9 cellular contexts compared by ENCODE assay signal in the genomic region with DNA sequence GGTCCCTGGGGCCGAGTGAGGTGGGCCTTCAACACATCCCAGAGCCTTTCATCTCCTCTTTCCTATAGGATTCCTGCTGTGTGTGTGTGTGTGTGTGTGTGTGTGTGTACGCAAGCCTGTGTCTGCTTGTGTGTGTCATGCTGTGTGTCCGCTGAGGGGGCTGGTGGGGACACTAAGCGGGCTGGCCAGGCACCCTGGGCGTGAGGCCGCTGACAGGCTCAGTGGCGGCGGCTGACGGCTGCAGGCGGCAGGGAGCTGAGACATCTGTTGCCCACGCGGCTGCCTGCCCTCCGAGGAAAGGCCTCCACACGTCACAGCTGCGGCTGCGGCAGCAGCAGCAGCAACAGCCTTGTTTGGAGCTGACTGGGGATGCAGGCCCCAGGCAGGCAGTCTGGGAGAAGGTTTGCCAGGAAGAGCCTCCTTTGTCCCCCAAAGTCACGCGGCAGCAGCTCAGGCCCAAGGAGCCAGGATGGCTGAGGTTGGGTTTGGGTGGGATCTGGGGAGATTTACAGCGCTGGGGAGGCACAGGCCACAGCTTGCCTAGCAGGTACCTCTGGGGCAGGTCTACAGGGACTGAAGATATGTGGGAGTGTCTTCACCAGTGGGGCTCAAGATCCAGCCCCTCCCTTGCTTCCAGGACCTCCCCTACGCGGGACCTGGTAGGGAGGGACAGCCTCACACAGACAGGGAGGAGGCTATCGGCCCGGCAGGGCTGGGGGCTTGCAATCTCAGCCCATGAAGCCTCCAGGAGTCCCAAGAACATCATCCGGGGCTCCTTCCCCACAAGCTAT. TPM values are rescaled to one million over a fixed set of nuclear protein-coding genes. Genes with fewer than 3 reads are reported as not detected.
DNase-seq lines count a peak whose midpoint lies in the region; TF ChIP-seq lines count a peak whose summit lies in the region.
"Had no signal": no experiment of that assay in that cellular context is flagged by ENCODE, and none has a peak within 500 bp of the region (broad histone marks: within the 10 kb centered on the region; RNA-seq: fewer than 3 reads in every experiment).

No MANE protein-coding gene starts in this region.

- peak overlapping the region; percentile 39 to 66 (median 58) for H3K4me3 ChIP-seq in subcutaneous abdominal adipose tissue (ENCODE audit: low read depth in 1 of 5, low read length in 5 of 5)

- no peak for TF ChIP-seq CTCF in HFFc6 (IDR thresholded peaks at IDR 0.05)
- TF ChIP-seq CTCF in brain (conservative IDR thresholded peaks at IDR 0.05), result no peak

- peak overlapping the region; percentile 81 for H3K27ac ChIP-seq in subcutaneous abdominal adipose tissue (ENCODE audit: low read depth, low read length)

- H3K4me1 ChIP-seq in subcutaneous abdominal adipose tissue (ENCODE audit: control insufficient read depth in 5 of 5, insufficient read depth in 5 of 5, low read length in 5 of 5), result peaks cover 7 to 86% (median 47%) of the 10 kb centered on the region in 5 donors

- CTCF ChIA-PET in activated CD4-positive, alpha-beta T cell treated with anti-CD3 and anti-CD28 coated beads, Interleukin-2, amount 10 ng/mL, durations not matched to agents 7 days and 5 days (lab: Charles Lee), result interaction anchor here (0.5 to 2.3 kb wide), 3 partner anchors 8 to 584 kb away, joined by 3 to 8 read pairs (median 3); no protein-coding TSS in a partner anchor

- H3K36me3 ChIP-seq in subcutaneous abdominal adipose tissue (ENCODE audit: control insufficient read depth in 5 of 5, insufficient read depth in 5 of 5, low read length in 5 of 5), result no peaks in the 10 kb centered on the region

- H3K4me3 Mint-ChIP-seq in HFFc6 (peak overlapping the region; percentile 58), brain (peak overlapping the region; percentile 74 to 88 (median 81))
- H3K4me3 Mint-ChIP-seq in activated CD4-positive, alpha-beta T cell treated with anti-CD3 and anti-CD28 coated beads, Interleukin-2, amount 10 ng/mL, durations not matched to agents 7 days and 5 days, result no peak overlapping the region
- H3K4me3 Mint-ChIP-seq in activated T-helper 2 cell treated with anti-CD3 and anti-CD28 coated beads, Interferon-gamma antibody, Interleukin-2, Interleukin-4, amounts not matched to agents 10 μg/mL and 5 μg/mL and 100 μg/mL, durations not matched to agents 14 hours and 24 hours and 36 hours (ENCODE audit: low read depth), result no peak overlapping the region

- no peaks in the 10 kb centered on the region for H3K9me3 ChIP-seq in subcutaneous abdominal adipose tissue (ENCODE audit: control insufficient read depth in 5 of 5, low read length in 5 of 5)

- H3K27me3 Mint-ChIP-seq in HFFc6 (ENCODE audit: insufficient read depth), result peaks cover 5% of the 10 kb centered on the region
- H3K27me3 Mint-ChIP-seq in brain, result peaks cover 6% of the 10 kb centered on the region
- peaks cover 11% of the 10 kb centered on the region for H3K27me3 Mint-ChIP-seq in activated CD4-positive, alpha-beta T cell treated with anti-CD3 and anti-CD28 coated beads, Interleukin-2, amount 10 ng/mL, durations not matched to agents 7 days and 5 days
- peaks cover 13% of the 10 kb centered on the region for H3K27me3 Mint-ChIP-seq in activated T-helper 2 cell treated with anti-CD3 and anti-CD28 coated beads, Interferon-gamma antibody, Interleukin-2, Interleukin-4, amounts not matched to agents 10 μg/mL and 5 μg/mL and 100 μg/mL, durations not matched to agents 14 hours and 24 hours and 36 hours (ENCODE audit: low read depth)

- H3K27me3 ChIP-seq in subcutaneous abdominal adipose tissue (ENCODE audit: control insufficient read depth in 5 of 5, insufficient read depth in 4 of 5, low read length in 5 of 5), result peaks cover 0 to 8% (median 0%) of the 10 kb centered on the region in 5 donors

- H3K27ac Mint-ChIP-seq in HFFc6, result peak overlapping the region; percentile 78
- peak overlapping the region; percentile 59 to 97 (median 87) for H3K27ac Mint-ChIP-seq in brain
- H3K27ac Mint-ChIP-seq in activated CD4-positive, alpha-beta T cell treated with anti-CD3 and anti-CD28 coated beads, Interleukin-2, amount 10 ng/mL, durations not matched to agents 7 days and 5 days, result no peak overlapping the region
- no peak overlapping the region for H3K27ac Mint-ChIP-seq in activated T-helper 2 cell treated with anti-CD3 and anti-CD28 coated beads, Interferon-gamma antibody, Interleukin-2, Interleukin-4, amounts not matched to agents 10 μg/mL and 5 μg/mL and 100 μg/mL, durations not matched to agents 14 hours and 24 hours and 36 hours

- DNase-seq in HFFc6 (peak; percentile 90), kidney glomerular epithelial cell (lab: John Stamatoyannopoulos, UW) (peak; percentile 59), SIG-M5 (lab: John Stamatoyannopoulos, UW) (no peak), NCI-H1048 (lab: John Stamatoyannopoulos, UW) (no peak)
- DNase-seq in activated CD4-positive, alpha-beta T cell treated with anti-CD3 and anti-CD28 coated beads, Interleukin-2, amount 10 ng/mL, durations not matched to agents 7 days and 5 days, result no peak
- no peak for DNase-seq in activated T-helper 2 cell treated with anti-CD3 and anti-CD28 coated beads, Interferon-gamma antibody, Interleukin-2, Interleukin-4, amounts not matched to agents 10 μg/mL and 5 μg/mL and 100 μg/mL, durations not matched to agents 14 hours and 24 hours and 36 hours (ENCODE audit: low spot score)

- no peaks in the 10 kb centered on the region for H3K36me3 Mint-ChIP-seq in HFFc6 (ENCODE audit: low read depth)
- no peaks in the 10 kb centered on the region for H3K36me3 Mint-ChIP-seq in brain
- H3K36me3 Mint-ChIP-seq in activated CD4-positive, alpha-beta T cell treated with anti-CD3 and anti-CD28 coated beads, Interleukin-2, amount 10 ng/mL, durations not matched to agents 7 days and 5 days (ENCODE audit: low read depth), result no peaks in the 10 kb centered on the region
- no peaks in the 10 kb centered on the region for H3K36me3 Mint-ChIP-seq in activated T-helper 2 cell treated with anti-CD3 and anti-CD28 coated beads, Interferon-gamma antibody, Interleukin-2, Interleukin-4, amounts not matched to agents 10 μg/mL and 5 μg/mL and 100 μg/mL, durations not matched to agents 14 hours and 24 hours and 36 hours (ENCODE audit: low read depth)

- POLR2A ChIA-PET in activated CD4-positive, alpha-beta T cell treated with anti-CD3 and anti-CD28 coated beads, Interleukin-2, amount 10 ng/mL, durations not matched to agents 7 days and 5 days (lab: Charles Lee), result interaction anchor here (0.6 kb wide), 1 partner anchor 131 kb away, joined by 3 read pairs; no protein-coding TSS in a partner anchor

- H3K4me1 Mint-ChIP-seq in HFFc6 (ENCODE audit: low read depth), result peaks cover 59% of the 10 kb centered on the region
- H3K4me1 Mint-ChIP-seq in brain, result peaks cover 51% of the 10 kb centered on the region
- peaks cover 4% of the 10 kb centered on the region for H3K4me1 Mint-ChIP-seq in activated CD4-positive, alpha-beta T cell treated with anti-CD3 and anti-CD28 coated beads, Interleukin-2, amount 10 ng/mL, durations not matched to agents 7 days and 5 days
- peaks cover 39% of the 10 kb centered on the region for H3K4me1 Mint-ChIP-seq in activated T-helper 2 cell treated with anti-CD3 and anti-CD28 coated beads, Interferon-gamma antibody, Interleukin-2, Interleukin-4, amounts not matched to agents 10 μg/mL and 5 μg/mL and 100 μg/mL, durations not matched to agents 14 hours and 24 hours and 36 hours (ENCODE audit: low read depth)

- peak overlapping the region in 4 of 5 donors; percentile 26 to 80 (median 51) for H3K9ac ChIP-seq in subcutaneous abdominal adipose tissue (ENCODE audit: low read length in 5 of 5)

- no peaks in the 10 kb centered on the region for H3K9me3 Mint-ChIP-seq in HFFc6
- H3K9me3 Mint-ChIP-seq in brain, result peaks cover 0 to 5% (median 0%) of the 10 kb centered on the region in 5 experiments
- H3K9me3 Mint-ChIP-seq in activated CD4-positive, alpha-beta T cell treated with anti-CD3 and anti-CD28 coated beads, Interleukin-2, amount 10 ng/mL, durations not matched to agents 7 days and 5 days, result no peaks in the 10 kb centered on the region
- H3K9me3 Mint-ChIP-seq in activated T-helper 2 cell treated with anti-CD3 and anti-CD28 coated beads, Interferon-gamma antibody, Interleukin-2, Interleukin-4, amounts not matched to agents 10 μg/mL and 5 μg/mL and 100 μg/mL, durations not matched to agents 14 hours and 24 hours and 36 hours, result no peaks in the 10 kb centered on the region

- intact Hi-C loops in activated T-helper 2 cell treated with anti-CD3 and anti-CD28 coated beads, Interferon-gamma antibody, Interleukin-2, Interleukin-4, amounts not matched to agents 10 μg/mL and 5 μg/mL and 100 μg/mL, durations not matched to agents 14 hours and 24 hours and 36 hours (cut with micrococcal nuclease), result no loop called here

RNA-seq across cellular contexts. Expression of a gene that starts 1.8 kb away (rescaled TPM):
- 10 to 100 TPM in 4 of 6 experiments, 1 to 10 TPM in 2; 2.5 to 26.4 (median 23.7) TPM for total RNA-seq in HFFc6 (2021; fragmentation: NEBNext Ultra II Directional; extraction: Animal tissue kit (Norgen Biotek cat#: 25700))
- 15.9 TPM for polyA plus RNA-seq in brain (ENCODE audit: insufficient read depth, low read depth, low replicate concordance)
- not detected for total RNA-seq in activated CD4-positive, alpha-beta T cell treated with anti-CD3 and anti-CD28 coated beads, Interleukin-2, amount 10 ng/mL, durations not matched to agents 7 days and 5 days
- 1.2 and 2.0 TPM in 2 replicates for total RNA-seq in activated T-helper 2 cell treated with anti-CD3 and anti-CD28 coated beads, Interferon-gamma antibody, Interleukin-2, Interleukin-4, amounts not matched to agents 10 μg/mL and 5 μg/mL and 100 μg/mL, durations not matched to agents 14 hours and 24 hours and 36 hours
- total RNA-seq: HT1080 had no signal

RNA-seq across cellular contexts. Expression of a gene that starts 31.6 kb away (rescaled TPM):
- 100 to 1,000 TPM; 136 to 198 (median 142) TPM for total RNA-seq in HFFc6 (2021; fragmentation: NEBNext Ultra II Directional; extraction: Animal tissue kit (Norgen Biotek cat#: 25700))
- polyA plus RNA-seq in brain (ENCODE audit: insufficient read depth, low read depth, low replicate concordance), result 8.4 TPM
- total RNA-seq in activated CD4-positive, alpha-beta T cell treated with anti-CD3 and anti-CD28 coated beads, Interleukin-2, amount 10 ng/mL, durations not matched to agents 7 days and 5 days, result 1 to 10 TPM; 2.3 to 2.5 TPM
- total RNA-seq in activated T-helper 2 cell treated with anti-CD3 and anti-CD28 coated beads, Interferon-gamma antibody, Interleukin-2, Interleukin-4, amounts not matched to agents 10 μg/mL and 5 μg/mL and 100 μg/mL, durations not matched to agents 14 hours and 24 hours and 36 hours, result 44.9 and 47.0 TPM in 2 replicates

RNA-seq across cellular contexts. Expression of a gene that starts 34.9 kb away (rescaled TPM):
- 10 to 100 TPM; 10.8 to 12.6 (median 11.4) TPM for total RNA-seq in HFFc6 (2021; fragmentation: NEBNext Ultra II Directional; extraction: Animal tissue kit (Norgen Biotek cat#: 25700))
- polyA plus RNA-seq in brain (ENCODE audit: insufficient read depth, low read depth, low replicate concordance), result 0.76 TPM
- not detected for total RNA-seq in activated CD4-positive, alpha-beta T cell treated with anti-CD3 and anti-CD28 coated beads, Interleukin-2, amount 10 ng/mL, durations not matched to agents 7 days and 5 days
- 1.7 and 2.3 TPM in 2 replicates for total RNA-seq in activated T-helper 2 cell treated with anti-CD3 and anti-CD28 coated beads, Interferon-gamma antibody, Interleukin-2, Interleukin-4, amounts not matched to agents 10 μg/mL and 5 μg/mL and 100 μg/mL, durations not matched to agents 14 hours and 24 hours and 36 hours

Comparison
In these comparisons a context has a peak if more than half of its experiments do, and no peak if none do; other contexts are left out.
1. DNase-seq: peak in HFFc6 (single experiment) and kidney glomerular epithelial cell (single experiment); none in SIG-M5 (single experiment), NCI-H1048 (single experiment), activated CD4-positive, alpha-beta T cell treated with anti-CD3 and anti-CD28 coated beads, Interleukin-2, amount 10 ng/mL, durations not matched to agents 7 days and 5 days (single experiment) and activated T-helper 2 cell treated with anti-CD3 and anti-CD28 coated beads, Interferon-gamma antibody, Interleukin-2, Interleukin-4, amounts not matched to agents 10 μg/mL and 5 μg/mL and 100 μg/mL, durations not matched to agents 14 hours and 24 hours and 36 hours (single experiment).
2. H3K27ac Mint-ChIP-seq: peak in HFFc6 (single experiment) and brain (5 of 5); none in activated CD4-positive, alpha-beta T cell treated with anti-CD3 and anti-CD28 coated beads, Interleukin-2, amount 10 ng/mL, durations not matched to agents 7 days and 5 days (single experiment) and activated T-helper 2 cell treated with anti-CD3 and anti-CD28 coated beads, Interferon-gamma antibody, Interleukin-2, Interleukin-4, amounts not matched to agents 10 μg/mL and 5 μg/mL and 100 μg/mL, durations not matched to agents 14 hours and 24 hours and 36 hours (single experiment).
3. H3K4me3 Mint-ChIP-seq: peak in HFFc6 (single experiment) and brain (5 of 5); none in activated CD4-positive, alpha-beta T cell treated with anti-CD3 and anti-CD28 coated beads, Interleukin-2, amount 10 ng/mL, durations not matched to agents 7 days and 5 days (single experiment) and activated T-helper 2 cell treated with anti-CD3 and anti-CD28 coated beads, Interferon-gamma antibody, Interleukin-2, Interleukin-4, amounts not matched to agents 10 μg/mL and 5 μg/mL and 100 μg/mL, durations not matched to agents 14 hours and 24 hours and 36 hours (single experiment).
4. RNA of a gene that starts 31.6 kb away (total RNA-seq): 136 to 198 TPM in HFFc6 and 44.9 to 47.0 TPM in activated T-helper 2 cell treated with anti-CD3 and anti-CD28 coated beads, Interferon-gamma antibody, Interleukin-2, Interleukin-4, amounts not matched to agents 10 μg/mL and 5 μg/mL and 100 μg/mL, durations not matched to agents 14 hours and 24 hours and 36 hours; 2.3 to 2.5 TPM in activated CD4-positive, alpha-beta T cell treated with anti-CD3 and anti-CD28 coated beads, Interleukin-2, amount 10 ng/mL, durations not matched to agents 7 days and 5 days; every median in the first group is over 10 times any median in the second.